In genomic region chr7:22219739-22220493, GRCh38 we compare ENCODE assay signal across 17 cellular contexts.
DNase-seq lines count a peak whose midpoint lies in the region; ATAC-seq and TF ChIP-seq lines count a peak whose summit lies in the region.
"Had no signal": no experiment of that assay in that cellular context is flagged by ENCODE, and none has a peak within 500 bp of the region (broad histone marks: within the 10 kb centered on the region; RNA-seq: fewer than 3 reads in every experiment).

No MANE protein-coding gene starts in this region.

- H3K36me3 ChIP-seq in left ventricle myocardium inferior (no peaks in the 10 kb centered on the region), parathyroid adenoma (ENCODE audit: control insufficient read depth, insufficient read depth, low read length) (no peaks in the 10 kb centered on the region), urinary bladder (ENCODE audit: insufficient read depth) (no peaks in the 10 kb centered on the region)
- H3K36me3 ChIP-seq: neutrophil had no signal

- no peak for DNase-seq in left ventricle myocardium inferior
- no peak for DNase-seq in stimulated activated CD4-positive, alpha-beta T cell treated with anti-CD3 and anti-CD28 coated beads, Interleukin-1b, Interleukin-23, amount 100 ng/mL, for 48 hours
- DNase-seq: BE2C; DND-41; effector CD4-positive, alpha-beta T cell; MM.1S; NCI-H2171; SK-N-SH; stimulated activated CD4-positive, alpha-beta T cell treated with anti-CD3 and anti-CD28 coated beads, Interleukin-15, amount 100 ng/mL, for 24 hours; WERI-Rb-1 had no signal

- H3K9me3 ChIP-seq in left ventricle myocardium inferior (replicated peaks) (no peaks in the 10 kb centered on the region), parathyroid adenoma (ENCODE audit: control insufficient read depth, low read length) (no peaks in the 10 kb centered on the region)
- H3K9me3 ChIP-seq: BE2C, neutrophil, SK-N-SH had no signal

- 52% methylated on average over 10 of the region's 10 CpGs for WGBS in urinary bladder

- TF ChIP-seq CTCF in left ventricle myocardium inferior (IDR thresholded peaks at IDR 0.05; ENCODE audit: borderline replicate concordance) (no peak), parathyroid adenoma (IDR thresholded peaks at IDR 0.05) (no peak)

- no peak for ATAC-seq in HG02571 (IDR thresholded peaks at IDR 0.05; ENCODE audit: unreplicated experiment)
- ATAC-seq in HG03196 (IDR thresholded peaks at IDR 0.05; ENCODE audit: unreplicated experiment): no peak
- ATAC-seq: GM12878 had no signal

- H3K27me3 ChIP-seq in left ventricle myocardium inferior (ENCODE audit: low read depth) (no peaks in the 10 kb centered on the region), parathyroid adenoma (ENCODE audit: control insufficient read depth, insufficient read depth, low read length) (no peaks in the 10 kb centered on the region)
- H3K27me3 ChIP-seq: BE2C, neutrophil had no signal

- peak overlapping the region; percentile 25 for H3K4me2 ChIP-seq in parathyroid adenoma (ENCODE audit: low read length)
- H3K4me2 ChIP-seq: SK-N-SH had no signal

- H3K4me3 ChIP-seq in left ventricle myocardium inferior: peak overlapping the region; percentile 66
- peak overlapping the region; percentile 49 for H3K4me3 ChIP-seq in parathyroid adenoma (ENCODE audit: low read depth, low read length)
- H3K4me3 ChIP-seq in urinary bladder (ENCODE audit: low read depth, low read length): peak overlapping the region; percentile 5
- H3K4me3 ChIP-seq: GM12878 had no signal

- peaks cover 46% of the 10 kb centered on the region for H3K79me2 ChIP-seq in parathyroid adenoma

- intact Hi-C loops in left ventricle myocardium inferior (cut with micrococcal nuclease): no loop called here

- H3K4me1 ChIP-seq in left ventricle myocardium inferior: peaks cover 48% of the 10 kb centered on the region
- H3K4me1 ChIP-seq in parathyroid adenoma: peaks cover 50% of the 10 kb centered on the region
- no peaks in the 10 kb centered on the region for H3K4me1 ChIP-seq in urinary bladder (ENCODE audit: insufficient read depth)
- H3K4me1 ChIP-seq: BE2C had no signal

- no peak overlapping the region for H2AFZ ChIP-seq in parathyroid adenoma

- H3K27ac ChIP-seq in cingulate gyrus (ENCODE audit: low read depth, low read length): peak overlapping the region; percentile 94
- peak overlapping the region; percentile 90 for H3K27ac ChIP-seq in left ventricle myocardium inferior (replicated peaks)
- peak overlapping the region; percentile 94 for H3K27ac ChIP-seq in parathyroid adenoma
- peak overlapping the region; percentile 59 for H3K27ac ChIP-seq in urinary bladder (ENCODE audit: low read depth)
- H3K27ac ChIP-seq: neutrophil, WERI-Rb-1 had no signal

- H3K9ac ChIP-seq in parathyroid adenoma: peak overlapping the region; percentile 69
- H3K9ac ChIP-seq: SK-N-SH had no signal

Comparison
In these comparisons a context has a peak if more than half of its experiments do, and no peak if none do; other contexts are left out.
1. H3K4me3 ChIP-seq: peak in every context shown above with its lines; median percentile 66 in left ventricle myocardium inferior; 49 in parathyroid adenoma; 5 in urinary bladder.